ENCODE assay signal across 20 cellular contexts in the genomic region with DNA sequence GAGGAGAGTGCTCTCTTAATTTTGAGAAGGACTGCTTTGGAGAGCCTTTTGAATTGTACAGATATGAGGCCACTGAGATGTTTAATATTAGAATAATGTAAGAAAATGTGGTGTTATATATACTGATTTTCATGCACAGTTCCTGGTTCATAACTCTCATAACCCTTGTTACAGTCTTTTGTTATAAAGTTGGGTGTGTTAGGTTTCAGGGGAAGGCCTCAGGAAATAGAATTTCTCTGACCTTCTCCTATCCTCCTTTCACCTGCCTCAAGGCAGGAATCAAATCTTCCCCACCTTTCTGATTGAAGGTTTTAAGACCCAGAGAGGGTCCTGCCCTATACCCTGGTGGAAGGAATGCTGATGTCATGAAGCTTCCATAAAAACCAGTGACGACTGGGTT.
"Had no signal": no experiment of that assay in that cellular context is flagged by ENCODE, and none has a peak within 500 bp of the region (broad histone marks: within the 10 kb centered on the region; RNA-seq: fewer than 3 reads in every experiment).

No MANE protein-coding gene starts in this region.

- H3K4me1 Mint-ChIP-seq: memory B cell; natural killer cell; stimulated activated naive B cell treated with anti-CD40 and anti-IgM and Interleukin-4, amounts not matched to agents 10 μg/mL and 1 μg/mL and 100 μg/mL, for 72 hours had no signal

- H3K9me3 Mint-ChIP-seq: memory B cell; stimulated activated naive CD8-positive, alpha-beta T cell treated with anti-CD3 and anti-CD28 coated beads, Interleukin-15, Interleukin-2, amounts not matched to agents 100 ng/mL and 50 ng/mL, for 24 hours had no signal

- H3K9me3 ChIP-seq: ovary, right lobe of liver, thyroid gland, upper lobe of left lung had no signal

- DNase-seq: central memory CD4-positive, alpha-beta T cell; dorsolateral prefrontal cortex; effector CD8-positive, alpha-beta T cell; head of caudate nucleus; midbrain; natural killer cell; occipital lobe; ovary; retina; right lobe of liver; small intestine; stimulated activated CD4-positive, alpha-beta T cell treated with anti-CD3 and anti-CD28 coated beads, Interleukin-15, amount 100 ng/mL, for 24 hours; stimulated activated CD4-positive, alpha-beta T cell treated with anti-CD3 and anti-CD28 coated beads, Interleukin-2, amount 100 ng/mL, for 48 hours; stimulated activated naive B cell treated with anti-CD40 and anti-IgM and Interleukin-4, amounts not matched to agents 10 μg/mL and 1 μg/mL and 100 μg/mL, for 72 hours; thyroid gland; upper lobe of left lung had no signal

- H3K4me1 ChIP-seq: right lobe of liver, upper lobe of left lung had no signal

- H3K4me3 Mint-ChIP-seq: memory B cell; natural killer cell; stimulated activated naive B cell treated with anti-CD40 and anti-IgM and Interleukin-4, amounts not matched to agents 10 μg/mL and 1 μg/mL and 100 μg/mL, for 72 hours; stimulated activated naive CD8-positive, alpha-beta T cell treated with anti-CD3 and anti-CD28 coated beads, Interleukin-15, Interleukin-2, amounts not matched to agents 100 ng/mL and 50 ng/mL, for 24 hours had no signal

- H3K27me3 ChIP-seq: ovary, right lobe of liver, thyroid gland, upper lobe of left lung had no signal

- H3K4me3 ChIP-seq: dorsolateral prefrontal cortex, lung, ovary, right lobe of liver, thyroid gland, upper lobe of left lung had no signal

- H3K36me3 ChIP-seq: ovary, right lobe of liver, thyroid gland, upper lobe of left lung had no signal

- ATAC-seq: left lobe of liver; natural killer cell; right lobe of liver; stimulated activated naive B cell treated with anti-CD40 and anti-IgM and Interleukin-4, amounts not matched to agents 10 μg/mL and 1 μg/mL and 100 μg/mL, for 72 hours had no signal

- H3K27ac Mint-ChIP-seq: memory B cell; natural killer cell; stimulated activated naive B cell treated with anti-CD40 and anti-IgM and Interleukin-4, amounts not matched to agents 10 μg/mL and 1 μg/mL and 100 μg/mL, for 72 hours; stimulated activated naive CD8-positive, alpha-beta T cell treated with anti-CD3 and anti-CD28 coated beads, Interleukin-15, Interleukin-2, amounts not matched to agents 100 ng/mL and 50 ng/mL, for 24 hours had no signal

- H3K27me3 Mint-ChIP-seq: memory B cell; stimulated activated naive B cell treated with anti-CD40 and anti-IgM and Interleukin-4, amounts not matched to agents 10 μg/mL and 1 μg/mL and 100 μg/mL, for 72 hours; stimulated activated naive CD8-positive, alpha-beta T cell treated with anti-CD3 and anti-CD28 coated beads, Interleukin-15, Interleukin-2, amounts not matched to agents 100 ng/mL and 50 ng/mL, for 24 hours had no signal

- H3K36me3 Mint-ChIP-seq: memory B cell; natural killer cell; stimulated activated naive B cell treated with anti-CD40 and anti-IgM and Interleukin-4, amounts not matched to agents 10 μg/mL and 1 μg/mL and 100 μg/mL, for 72 hours had no signal

- H3K27ac ChIP-seq: dorsolateral prefrontal cortex, ovary, right lobe of liver, thyroid gland, upper lobe of left lung had no signal
